In the genomic region with DNA sequence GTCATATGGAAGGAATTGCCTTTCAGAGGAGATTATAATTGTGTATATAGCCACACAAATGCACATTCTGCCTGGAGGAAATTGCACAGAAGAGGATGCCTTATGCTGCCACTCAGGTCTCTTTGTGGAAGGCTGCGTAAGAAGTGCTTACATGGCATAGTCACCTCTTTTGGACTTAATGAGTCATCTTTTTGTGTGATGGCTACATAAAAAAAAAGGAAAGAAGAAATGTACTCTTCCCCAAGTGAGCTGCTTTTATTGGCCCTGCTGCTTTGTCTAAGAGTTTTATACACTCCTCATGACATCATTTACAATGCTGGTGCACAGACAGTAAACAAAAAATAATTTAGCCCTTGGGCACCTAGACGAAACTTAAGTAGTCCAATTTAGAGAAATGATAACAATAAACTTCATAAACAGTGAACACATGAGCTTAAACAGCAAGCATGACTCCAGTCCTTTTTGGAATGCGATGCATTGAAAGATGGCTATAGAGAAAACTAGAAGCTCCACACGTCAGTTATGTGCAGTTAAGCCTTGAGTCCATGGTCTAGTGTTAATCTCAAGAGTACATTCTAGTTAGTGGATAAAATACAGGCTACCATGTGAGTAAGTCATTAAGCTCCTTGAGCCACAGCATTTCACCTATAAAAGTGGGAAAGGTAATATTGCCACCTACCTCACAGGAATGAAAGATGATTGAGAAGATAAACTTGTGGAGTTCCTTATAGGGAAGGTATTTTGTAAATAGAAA, we compare ENCODE assay signal across 9 cellular contexts. TPM values are rescaled to one million over a fixed set of nuclear protein-coding genes. Genes with fewer than 3 reads are reported as not detected.
A peak's percentile ranks its signal among the peaks of the same experiment; 100 is the strongest.
DNase-seq lines count a peak whose midpoint lies in the region; ATAC-seq and TF ChIP-seq lines count a peak whose summit lies in the region.
"Had no signal": no experiment of that assay in that cellular context is flagged by ENCODE, and none has a peak within 500 bp of the region (broad histone marks: within the 10 kb centered on the region; RNA-seq: fewer than 3 reads in every experiment).

No MANE protein-coding gene starts in this region.

- no peak overlapping the region for H2BK15ac ChIP-seq in mesenchymal stem cell (ENCODE audit: low read depth, poor library complexity, severe bottlenecking)

- H2BK120ac ChIP-seq in mesenchymal stem cell (ENCODE audit: low read depth, low read length) = no peak overlapping the region

- H3K4me3 ChIP-seq in AG10803 (ENCODE audit: low read length) = no peak overlapping the region
- no peak overlapping the region for H3K4me3 ChIP-seq in mesenchymal stem cell (ENCODE audit: insufficient read depth in 1 of 2, low read depth in 1 of 2, low read length in 2 of 2)
- H3K4me3 ChIP-seq in H7 (ENCODE audit: insufficient read depth, low read depth, low read length) = no peak overlapping the region
- H3K4me3 ChIP-seq: PC-9 had no signal

- no peak overlapping the region for H4K91ac ChIP-seq in mesenchymal stem cell (ENCODE audit: low read length)

- H3K27me3 ChIP-seq in mesenchymal stem cell (ENCODE audit: control insufficient read depth in 1 of 2, insufficient read depth in 1 of 2, low read length in 2 of 2) (no peaks in the 10 kb centered on the region), H7 (ENCODE audit: control insufficient read depth, insufficient read depth, low read length) (no peaks in the 10 kb centered on the region)

- WGBS in mesenchymal stem cell = 40% methylated on average over 4 of the region's 4 CpGs

- H3K36me3 ChIP-seq in mesenchymal stem cell (ENCODE audit: control insufficient read depth in 1 of 2, insufficient read depth in 2 of 2, low read depth in 1 of 2, low read length in 2 of 2) = peaks cover 0 to 3% of the 10 kb centered on the region in 2 experiments
- H3K36me3 ChIP-seq in H7 (replicated peaks; ENCODE audit: control insufficient read depth, insufficient read depth, low read length) = no peaks in the 10 kb centered on the region

- H3K27ac ChIP-seq in mesenchymal stem cell (ENCODE audit: low read length, poor library complexity, severe bottlenecking) (peak overlapping the region; percentile 45), substantia nigra (ENCODE audit: low read depth, low read length, poor library complexity, severe bottlenecking) (no peak overlapping the region)
- H3K27ac ChIP-seq: PC-9 had no signal

- H3K23ac ChIP-seq in mesenchymal stem cell (ENCODE audit: low read length in 2 of 2) = no peak overlapping the region

- no peak overlapping the region for H3K4me2 ChIP-seq in mesenchymal stem cell (ENCODE audit: low read length, poor library complexity, severe bottlenecking)
- H3K4me2 ChIP-seq: PC-9 had no signal

- H3K9ac ChIP-seq in mesenchymal stem cell (ENCODE audit: low read length) = no peak overlapping the region

- no peak for ATAC-seq in GM18907 (IDR thresholded peaks at IDR 0.05; ENCODE audit: unreplicated experiment)

- TF ChIP-seq CTCF in AG10803 (conservative IDR thresholded peaks at IDR 0.05; ENCODE audit: low read length) = no peak

- H2BK5ac ChIP-seq in mesenchymal stem cell (ENCODE audit: low read depth, low read length, poor library complexity, severe bottlenecking) = no peak overlapping the region

- no peak overlapping the region for H2BK12ac ChIP-seq in mesenchymal stem cell (ENCODE audit: low read length in 2 of 2)

- peaks cover 2% of the 10 kb centered on the region for H3K4me1 ChIP-seq in mesenchymal stem cell (ENCODE audit: control insufficient read depth, insufficient read depth, low read depth, low read length)

- H4K8ac ChIP-seq in mesenchymal stem cell (ENCODE audit: low read length) = no peak overlapping the region

- DNase-seq in AG10803 (ENCODE audit: low read depth) (peak; percentile 75), LHCN-M2 (ENCODE audit: low read depth) (peak; percentile 67), astrocyte of the hippocampus (ENCODE audit: low read depth, low spot score) (peak; percentile 83), mesenchymal stem cell (peak; percentile 92), substantia nigra (lab: John Stamatoyannopoulos, UW) (no peak), H7 (no peak)
- no peak for DNase-seq in NK-92 treated with Interleukin-12 subunit alpha and Interleukin-12 subunit beta, amount 100 ng/mL, for 24 hours (lab: John Stamatoyannopoulos, UW)

- no peak overlapping the region for H2AFZ ChIP-seq in mesenchymal stem cell (ENCODE audit: low read depth, low read length)
- H2AFZ ChIP-seq: PC-9 had no signal

- no peaks in the 10 kb centered on the region for H3K9me3 ChIP-seq in mesenchymal stem cell (ENCODE audit: control insufficient read depth, low read length)

- no peak overlapping the region for H3K14ac ChIP-seq in mesenchymal stem cell (ENCODE audit: low read length in 2 of 2)

- H3K18ac ChIP-seq in mesenchymal stem cell (ENCODE audit: low read depth in 1 of 2, low read length in 2 of 2) = peak overlapping the region in 1 of 2 experiments; percentile 3

- H3K79me1 ChIP-seq in mesenchymal stem cell (replicated peaks; ENCODE audit: low read length, poor library complexity, severe bottlenecking) = peaks cover 10% of the 10 kb centered on the region

- H3K4ac ChIP-seq in mesenchymal stem cell (ENCODE audit: low read depth in 1 of 2, low read length in 2 of 2) = no peak overlapping the region

- H2AK5ac ChIP-seq in mesenchymal stem cell (ENCODE audit: low read length, severe bottlenecking) = no peak overlapping the region

RNA-seq across cellular contexts. Expression of gene CSTPP1, which starts 12.0 kb away (rescaled TPM):
- total RNA-seq in LHCN-M2 (2014; rRNA removed) = 20.7 and 25.2 TPM in 2 replicates
- 31.7 TPM for polyA plus RNA-seq in LHCN-M2 (2012)
- polyA plus RNA-seq in mesenchymal stem cell (2013, experiment 1 of 2) = 29.3 TPM
- polyA plus RNA-seq in mesenchymal stem cell (2013, experiment 2 of 2) = 28.4 TPM
- 21.0 and 29.3 TPM in 2 replicates for total RNA-seq in H7 (2014; rRNA removed; shearing (Covaris generic))

RNA-seq across cellular contexts. Expression of gene LRP4, which starts 30.2 kb away (rescaled TPM):
- total RNA-seq in LHCN-M2 (2014; rRNA removed) = 1.3 and 1.4 TPM in 2 replicates
- 0.97 TPM for polyA plus RNA-seq in LHCN-M2 (2012)
- polyA plus RNA-seq in mesenchymal stem cell (2013, experiment 1 of 2) = 25.1 TPM
- polyA plus RNA-seq in mesenchymal stem cell (2013, experiment 2 of 2) = 23.9 TPM
- 16.7 and 25.0 TPM in 2 replicates for total RNA-seq in H7 (2014; rRNA removed; shearing (Covaris generic))

Comparison
In these comparisons a context has a peak if more than half of its experiments do, and no peak if none do; other contexts are left out.
1. DNase-seq: peak in AG10803 (single experiment), LHCN-M2 (single experiment), astrocyte of the hippocampus (single experiment) and mesenchymal stem cell (single experiment); none in NK-92 treated with Interleukin-12 subunit alpha and Interleukin-12 subunit beta, amount 100 ng/mL, for 24 hours (single experiment), substantia nigra (0 of 49) and H7 (single experiment).